ENCODE assay signal across 9 cellular contexts in the genomic region with DNA sequence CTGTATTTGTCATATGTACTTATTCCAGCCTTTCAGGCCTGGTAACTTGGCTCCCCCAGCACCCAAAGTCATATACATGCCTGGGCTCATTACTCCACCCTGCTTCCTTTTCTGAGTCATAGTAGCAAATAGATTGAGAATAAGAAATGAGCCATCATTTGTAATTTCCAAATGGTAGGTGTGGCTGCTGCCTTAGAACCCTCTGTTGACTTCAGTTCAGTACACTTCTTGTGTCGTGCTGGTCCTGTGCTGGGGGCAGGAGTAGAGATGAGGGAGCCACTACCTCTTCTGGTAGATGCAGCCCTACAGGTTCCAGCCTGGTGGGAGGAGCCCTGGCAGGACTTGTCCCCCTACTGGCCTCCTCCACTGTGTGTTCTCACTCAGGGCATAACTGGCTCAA. TPM values are rescaled to one million over a fixed set of nuclear protein-coding genes. Genes with fewer than 3 reads are reported as not detected.
A peak's percentile ranks its signal among the peaks of the same experiment; 100 is the strongest.
DNase-seq lines count a peak whose midpoint lies in the region; ATAC-seq, FAIRE-seq and TF ChIP-seq lines count a peak whose summit lies in the region.
"Had no signal": no experiment of that assay in that cellular context is flagged by ENCODE, and none has a peak within 500 bp of the region (broad histone marks: within the 10 kb centered on the region; RNA-seq: fewer than 3 reads in every experiment).

No MANE protein-coding gene starts in this region.

- H3K27ac ChIP-seq in K562 (ENCODE audit: extremely low read depth, low read depth, low read length) = no peak overlapping the region
- H3K27ac ChIP-seq in sigmoid colon = no peak overlapping the region
- H3K27ac ChIP-seq: parathyroid adenoma had no signal

- no peak for FAIRE-seq in K562 (lab: Jason Lieb, UNC)
- FAIRE-seq: H1 had no signal

- TF ChIP-seq EP300 in K562 (IDR thresholded peaks at IDR 0.05; ENCODE audit: low read length) (no peak), sigmoid colon (IDR thresholded peaks at IDR 0.05) (no peak)

- TF ChIP-seq RAD21 in K562 (CRISPR knock-in tag; conservative IDR thresholded peaks at IDR 0.05 in 1 of 2, IDR thresholded peaks at IDR 0.05 in 1 of 2) = no peak

- no peaks in the 10 kb centered on the region for H3K9me1 ChIP-seq in K562 (ENCODE audit: control insufficient read depth, insufficient read depth, low read length)

- DNase-seq in K562 (ENCODE audit: extremely low read depth in 1 of 4, low spot score in 3 of 4) (no peak), omental fat pad (ENCODE audit: low spot score) (no peak), pons (ENCODE audit: low spot score) (no peak), sigmoid colon (no peak), progenitor cell of endocrine pancreas (ENCODE audit: low spot score, unreplicated experiment) (no peak)

- no peak overlapping the region for H3K4me2 ChIP-seq in K562 (ENCODE audit: insufficient read depth, low read length)

- WGBS in K562 (ENCODE audit: insufficient coverage, low coverage, missing lambda C conversion rate) = 58% methylated on average over 1 of the region's 1 CpG
- 29 to 56% methylated on average over 1 of the region's 1 CpG for WGBS in sigmoid colon, 2 donors

- H3K4me1 Mint-ChIP-seq in progenitor cell of endocrine pancreas (ENCODE audit: low read depth) = peaks cover 4% of the 10 kb centered on the region

- TF ChIP-seq POLR2A in K562 (conservative IDR thresholded peaks at IDR 0.05) (no peak), sigmoid colon (IDR thresholded peaks at IDR 0.05) (no peak)

- H2AFZ ChIP-seq in K562 (ENCODE audit: low read depth, low read length) = no peak overlapping the region
- H2AFZ ChIP-seq: parathyroid adenoma had no signal

- CTCF ChIA-PET in K562 (lab: Yijun Ruan, JAX; ENCODE audit: low intra/inter-chr PET ratio) = no interaction called here

- in situ Hi-C loops in K562 (cut with MboI) = no loop called here

- BruUV-seq in K562 (replicated peaks; lab: Mats Ljungman, UMichigan) = no TSS peak

- H3K27ac Mint-ChIP-seq in progenitor cell of endocrine pancreas = no peak overlapping the region

- intact Hi-C loops in K562 (cut with micrococcal nuclease) = no loop called here
- intact Hi-C loops in sigmoid colon (cut with DNase I) = no loop called here

- TF ChIP-seq CTCF in K562 (IDR thresholded peaks at IDR 0.05 in 2 of 3, conservative IDR thresholded peaks at IDR 0.05 in 1 of 3; ENCODE audit: insufficient read depth in 2 of 3, low read depth in 1 of 3, low read length in 3 of 3) = 0 out of 6 replicates have a peak, but pooled peaks of 1 of the 3 experiments have one; percentile 15
- TF ChIP-seq CTCF in omental fat pad (IDR thresholded peaks at IDR 0.05) = no peak
- no peak for TF ChIP-seq CTCF in sigmoid colon (IDR thresholded peaks at IDR 0.05)
- TF ChIP-seq CTCF in progenitor cell of endocrine pancreas (IDR thresholded peaks at IDR 0.05; ENCODE audit: unreplicated experiment) = no peak

- POLR2A ChIA-PET in K562 (lab: Yijun Ruan, JAX) = interaction anchor here (0.6 kb wide), 1 partner anchor 112 kb away, joined by 3 read pairs; no protein-coding TSS in a partner anchor

- H3K27me3 ChIP-seq in K562 (ENCODE audit: control insufficient read depth in 2 of 2, insufficient read depth in 2 of 2, low read length in 2 of 2) (no peaks in the 10 kb centered on the region), sigmoid colon (no peaks in the 10 kb centered on the region)

- H4K20me1 ChIP-seq in K562 (replicated peaks; ENCODE audit: control insufficient read depth, insufficient read depth, low read length) = no peaks in the 10 kb centered on the region

- H3K4me1 ChIP-seq in K562 (replicated peaks in 1 of 2; ENCODE audit: control insufficient read depth in 2 of 2, insufficient read depth in 2 of 2, low read length in 2 of 2) (no peaks in the 10 kb centered on the region), sigmoid colon (no peaks in the 10 kb centered on the region)

- H3K27me3 Mint-ChIP-seq in progenitor cell of endocrine pancreas = no peaks in the 10 kb centered on the region

- ATAC-seq in GM18870 (IDR thresholded peaks at IDR 0.05; ENCODE audit: unreplicated experiment) (peak; percentile 66), HG03378 (IDR thresholded peaks at IDR 0.05; ENCODE audit: unreplicated experiment) (peak; percentile 70), K562 (peak; percentile 81), omental fat pad (ENCODE audit: low FRiP score) (peak; percentile 79)

- H3K9ac ChIP-seq in K562 (ENCODE audit: insufficient read depth in 1 of 2, low read depth in 2 of 2, low read length in 2 of 2) = no peak overlapping the region
- H3K9ac ChIP-seq: parathyroid adenoma had no signal

- H3K9me3 Mint-ChIP-seq in progenitor cell of endocrine pancreas (ENCODE audit: low read depth) = no peaks in the 10 kb centered on the region

- H3K36me3 ChIP-seq in K562 (ENCODE audit: control insufficient read depth, insufficient read depth, low read length) (peaks cover 9% of the 10 kb centered on the region; the same call in 1 of the 3 replicates), sigmoid colon (peaks cover 0 to 49% (median 11%) of the 10 kb centered on the region in 4 donors)

- H3K4me3 ChIP-seq in K562 (no peak overlapping the region), sigmoid colon (no peak overlapping the region)

- H3K9me3 ChIP-seq in K562 (replicated peaks; ENCODE audit: control insufficient read depth, insufficient read depth, low read depth, low read length) (no peaks in the 10 kb centered on the region), sigmoid colon (no peaks in the 10 kb centered on the region)

- H3K4me3 Mint-ChIP-seq in progenitor cell of endocrine pancreas (ENCODE audit: low read depth) = no peak overlapping the region

- H3K79me2 ChIP-seq in K562 (ENCODE audit: control insufficient read depth, insufficient read depth, low read length) = no peaks in the 10 kb centered on the region
- H3K79me2 ChIP-seq: parathyroid adenoma had no signal

- H3K36me3 Mint-ChIP-seq in progenitor cell of endocrine pancreas (ENCODE audit: insufficient read depth) = peaks cover 15% of the 10 kb centered on the region

RNA-seq across cellular contexts. Expression of a gene that starts 11.1 kb away (rescaled TPM):
- total RNA-seq in K562 (2011; cell fraction: chromatin; rRNA removed; ENCODE audit: low replicate concordance) = 6.6 and 8.0 TPM in 2 replicates
- total RNA-seq in K562 (2011; cell fraction: nucleolus; rRNA removed) = 8.3 and 9.7 TPM in 2 replicates
- total RNA-seq in K562 (2011; cell fraction: nucleoplasm; rRNA removed) = 9.1 and 11.3 TPM in 2 replicates
- total RNA-seq in K562 (2014; rRNA removed) (9.9 and 12.4 TPM in 2 replicates), K562 (2014; rRNA removed; fragmentation: Illumina TruSeq; extraction: Trizol) (11.9 and 12.3 TPM in 2 replicates), K562 (2015; rRNA removed; fragmentation: Illumina TruSeq; extraction: Trizol) (34.0 and 36.0 TPM in 2 replicates), K562 (2021) (13.2 and 14.4 TPM in 2 replicates), omental fat pad (10 to 100 TPM; 26.6 to 62.6 (median 27.9) TPM), sigmoid colon (10 to 100 TPM; 19.4 to 31.9 (median 29.3) TPM), progenitor cell of endocrine pancreas (26.2 and 27.1 TPM in 2 replicates)
- polyA plus RNA-seq in K562 (2011; rRNA removed) (5.8 and 9.1 TPM in 2 replicates), K562 (2014; fragmentation: Illumina TruSeq; extraction: Trizol) (10.6 and 11.1 TPM in 2 replicates), K562 (2014; fragmentation: Nextera tagmentation; extraction: Ambion mirVana) (1 to 10 TPM; 7.1 to 10.0 TPM), K562 (2014; rRNA removed) (7.3 TPM in 2 replicates), sigmoid colon (10 to 100 TPM; 10.2 to 35.1 (median 32.3) TPM)
- 5.6 and 8.0 TPM in 2 replicates for polyA plus RNA-seq in K562 (2011; cell fraction: cytosol; rRNA removed)
- polyA plus RNA-seq in K562 (2011; cell fraction: nucleus; rRNA removed) = 2.5 and 3.4 TPM in 2 replicates
- 18.5 and 29.7 TPM in 2 replicates for polyA plus RNA-seq in K562 (2012)
- polyA minus RNA-seq in K562 (2011; rRNA and poly(A)+ RNA removed) = 10.4 and 13.3 TPM in 2 replicates
- 6.2 and 9.7 TPM in 2 replicates for polyA minus RNA-seq in K562 (2011; cell fraction: cytosol; rRNA and poly(A)+ RNA removed)
- 1.2 and 3.4 TPM in 2 replicates for polyA minus RNA-seq in K562 (2011; cell fraction: nucleus; rRNA and poly(A)+ RNA removed)

RNA-seq across cellular contexts. Expression of a gene that starts 39.5 kb away (rescaled TPM):
- total RNA-seq in K562 (2011; cell fraction: chromatin; rRNA removed; ENCODE audit: low replicate concordance) = not detected in 2 replicates
- total RNA-seq in K562 (2011; cell fraction: nucleolus; rRNA removed) = not detected in 2 replicates
- total RNA-seq in K562 (2011; cell fraction: nucleoplasm; rRNA removed) = not detected in 2 replicates
- total RNA-seq in K562 (2014; rRNA removed) = not detected in 2 replicates
- total RNA-seq in K562 (2014; rRNA removed; fragmentation: Illumina TruSeq; extraction: Trizol) = not detected in 2 replicates
- not detected in 2 replicates for total RNA-seq in K562 (2015; rRNA removed; fragmentation: Illumina TruSeq; extraction: Trizol)
- not detected in 2 replicates for total RNA-seq in K562 (2021)
- polyA plus RNA-seq in K562 (2011; rRNA removed) = not detected in 2 replicates
- polyA plus RNA-seq in K562 (2011; cell fraction: cytosol; rRNA removed) = not detected in 2 replicates
- not detected in 2 replicates for polyA plus RNA-seq in K562 (2011; cell fraction: nucleus; rRNA removed)
- not detected in 2 replicates for polyA plus RNA-seq in K562 (2012)
- not detected in 2 replicates for polyA plus RNA-seq in K562 (2014; fragmentation: Illumina TruSeq; extraction: Trizol)
- not detected for polyA plus RNA-seq in K562 (2014; fragmentation: Nextera tagmentation; extraction: Ambion mirVana)
- not detected in 2 replicates for polyA plus RNA-seq in K562 (2014; rRNA removed)
- polyA minus RNA-seq in K562 (2011; rRNA and poly(A)+ RNA removed) = not detected in 2 replicates
- polyA minus RNA-seq in K562 (2011; cell fraction: cytosol; rRNA and poly(A)+ RNA removed) = not detected in 2 replicates
- polyA minus RNA-seq in K562 (2011; cell fraction: nucleus; rRNA and poly(A)+ RNA removed) = not detected in 2 replicates
- total RNA-seq in omental fat pad = not detected
- total RNA-seq in sigmoid colon = not detected
- not detected for polyA plus RNA-seq in sigmoid colon
- total RNA-seq in progenitor cell of endocrine pancreas = not detected in 2 replicates
- total RNA-seq: H1 had no signal
- polyA plus RNA-seq: H1 had no signal

RNA-seq across cellular contexts. Expression of a gene that starts 40.2 kb away (rescaled TPM):
- total RNA-seq in K562 (2011; cell fraction: chromatin; rRNA removed; ENCODE audit: low replicate concordance) = 4.2 and 7.7 TPM in 2 replicates
- 3.7 and 3.8 TPM in 2 replicates for total RNA-seq in K562 (2011; cell fraction: nucleolus; rRNA removed)
- 5.5 and 8.5 TPM in 2 replicates for total RNA-seq in K562 (2011; cell fraction: nucleoplasm; rRNA removed)
- 8.0 and 10.7 TPM in 2 replicates for total RNA-seq in K562 (2014; rRNA removed)
- 7.2 and 7.3 TPM in 2 replicates for total RNA-seq in K562 (2014; rRNA removed; fragmentation: Illumina TruSeq; extraction: Trizol)
- total RNA-seq in K562 (2015; rRNA removed; fragmentation: Illumina TruSeq; extraction: Trizol) = 10.4 and 10.6 TPM in 2 replicates
- total RNA-seq in K562 (2021) = 7.5 and 7.6 TPM in 2 replicates
- polyA plus RNA-seq in K562 (2011; rRNA removed) = 11.5 and 12.2 TPM in 2 replicates
- polyA plus RNA-seq in K562 (2011; cell fraction: cytosol; rRNA removed) = 8.8 and 11.5 TPM in 2 replicates
- polyA plus RNA-seq in K562 (2011; cell fraction: nucleus; rRNA removed) = 4.4 and 4.6 TPM in 2 replicates
- polyA plus RNA-seq in K562 (2012) = 10.4 and 12.9 TPM in 2 replicates
- polyA plus RNA-seq in K562 (2014; fragmentation: Illumina TruSeq; extraction: Trizol) = 9.6 and 11.1 TPM in 2 replicates
- polyA plus RNA-seq in K562 (2014; fragmentation: Nextera tagmentation; extraction: Ambion mirVana) = 1 to 10 TPM in 1 of 2 experiments, under 1 TPM in 1; 0.65 to 1.5 TPM
- 6.6 and 7.2 TPM in 2 replicates for polyA plus RNA-seq in K562 (2014; rRNA removed)
- polyA minus RNA-seq in K562 (2011; rRNA and poly(A)+ RNA removed) = 8.0 and 8.5 TPM in 2 replicates
- polyA minus RNA-seq in K562 (2011; cell fraction: cytosol; rRNA and poly(A)+ RNA removed) = 3.7 and 3.9 TPM in 2 replicates
- 1.8 and 3.9 TPM in 2 replicates for polyA minus RNA-seq in K562 (2011; cell fraction: nucleus; rRNA and poly(A)+ RNA removed)
- total RNA-seq in omental fat pad = 100 to 1,000 TPM; 118 to 287 (median 228) TPM
- 100 to 1,000 TPM; 199 to 342 (median 258) TPM for total RNA-seq in sigmoid colon
- polyA plus RNA-seq in sigmoid colon = 10 to 100 TPM in 2 of 3 donors, 1 to 10 TPM in 1; 6.0 to 48.7 (median 43.2) TPM
- total RNA-seq in progenitor cell of endocrine pancreas = 3.6 and 4.6 TPM in 2 replicates

Comparison
In these comparisons a context has a peak if more than half of its experiments do, and no peak if none do; other contexts are left out.
1. RNA of a gene that starts 40.2 kb away (total RNA-seq): 199 to 342 TPM in sigmoid colon and 118 to 287 TPM in omental fat pad; 3.7 to 10.7 TPM in K562 and 3.6 to 4.6 TPM in progenitor cell of endocrine pancreas; every median in the first group is over 10 times any median in the second.
2. Peak in every context shown above with its lines, with median percentiles within 50 percentile points of each other: ATAC-seq.